Comparison of ENCODE assay signal across 1 cellular context in the genomic region with DNA sequence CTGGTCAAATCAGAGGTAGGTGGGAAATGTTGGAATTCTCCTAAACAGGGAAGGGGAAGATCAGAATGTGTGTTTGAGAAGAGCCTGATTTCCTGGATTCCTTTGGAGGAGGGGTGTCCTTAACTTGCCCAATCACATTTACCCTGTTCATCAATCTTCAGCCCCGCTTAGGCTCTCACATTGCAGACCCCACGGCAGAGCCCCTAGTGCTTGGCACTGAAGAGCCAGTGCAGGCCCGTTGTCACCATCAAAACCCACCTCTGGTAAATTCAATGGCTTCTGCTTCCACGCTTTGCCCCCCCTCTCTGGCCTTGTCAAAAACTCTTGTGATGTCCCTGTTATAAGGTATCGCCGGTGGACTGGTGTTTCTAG.
TF ChIP-seq lines count a peak whose summit lies in the region.

No MANE protein-coding gene starts in this region.

TF ChIP-seq in GM23338, 12 proteins besides CTCF, POLR2A, EP300 and RAD21 (continued from another document):
- TF ChIP-seq, protein P1, sequence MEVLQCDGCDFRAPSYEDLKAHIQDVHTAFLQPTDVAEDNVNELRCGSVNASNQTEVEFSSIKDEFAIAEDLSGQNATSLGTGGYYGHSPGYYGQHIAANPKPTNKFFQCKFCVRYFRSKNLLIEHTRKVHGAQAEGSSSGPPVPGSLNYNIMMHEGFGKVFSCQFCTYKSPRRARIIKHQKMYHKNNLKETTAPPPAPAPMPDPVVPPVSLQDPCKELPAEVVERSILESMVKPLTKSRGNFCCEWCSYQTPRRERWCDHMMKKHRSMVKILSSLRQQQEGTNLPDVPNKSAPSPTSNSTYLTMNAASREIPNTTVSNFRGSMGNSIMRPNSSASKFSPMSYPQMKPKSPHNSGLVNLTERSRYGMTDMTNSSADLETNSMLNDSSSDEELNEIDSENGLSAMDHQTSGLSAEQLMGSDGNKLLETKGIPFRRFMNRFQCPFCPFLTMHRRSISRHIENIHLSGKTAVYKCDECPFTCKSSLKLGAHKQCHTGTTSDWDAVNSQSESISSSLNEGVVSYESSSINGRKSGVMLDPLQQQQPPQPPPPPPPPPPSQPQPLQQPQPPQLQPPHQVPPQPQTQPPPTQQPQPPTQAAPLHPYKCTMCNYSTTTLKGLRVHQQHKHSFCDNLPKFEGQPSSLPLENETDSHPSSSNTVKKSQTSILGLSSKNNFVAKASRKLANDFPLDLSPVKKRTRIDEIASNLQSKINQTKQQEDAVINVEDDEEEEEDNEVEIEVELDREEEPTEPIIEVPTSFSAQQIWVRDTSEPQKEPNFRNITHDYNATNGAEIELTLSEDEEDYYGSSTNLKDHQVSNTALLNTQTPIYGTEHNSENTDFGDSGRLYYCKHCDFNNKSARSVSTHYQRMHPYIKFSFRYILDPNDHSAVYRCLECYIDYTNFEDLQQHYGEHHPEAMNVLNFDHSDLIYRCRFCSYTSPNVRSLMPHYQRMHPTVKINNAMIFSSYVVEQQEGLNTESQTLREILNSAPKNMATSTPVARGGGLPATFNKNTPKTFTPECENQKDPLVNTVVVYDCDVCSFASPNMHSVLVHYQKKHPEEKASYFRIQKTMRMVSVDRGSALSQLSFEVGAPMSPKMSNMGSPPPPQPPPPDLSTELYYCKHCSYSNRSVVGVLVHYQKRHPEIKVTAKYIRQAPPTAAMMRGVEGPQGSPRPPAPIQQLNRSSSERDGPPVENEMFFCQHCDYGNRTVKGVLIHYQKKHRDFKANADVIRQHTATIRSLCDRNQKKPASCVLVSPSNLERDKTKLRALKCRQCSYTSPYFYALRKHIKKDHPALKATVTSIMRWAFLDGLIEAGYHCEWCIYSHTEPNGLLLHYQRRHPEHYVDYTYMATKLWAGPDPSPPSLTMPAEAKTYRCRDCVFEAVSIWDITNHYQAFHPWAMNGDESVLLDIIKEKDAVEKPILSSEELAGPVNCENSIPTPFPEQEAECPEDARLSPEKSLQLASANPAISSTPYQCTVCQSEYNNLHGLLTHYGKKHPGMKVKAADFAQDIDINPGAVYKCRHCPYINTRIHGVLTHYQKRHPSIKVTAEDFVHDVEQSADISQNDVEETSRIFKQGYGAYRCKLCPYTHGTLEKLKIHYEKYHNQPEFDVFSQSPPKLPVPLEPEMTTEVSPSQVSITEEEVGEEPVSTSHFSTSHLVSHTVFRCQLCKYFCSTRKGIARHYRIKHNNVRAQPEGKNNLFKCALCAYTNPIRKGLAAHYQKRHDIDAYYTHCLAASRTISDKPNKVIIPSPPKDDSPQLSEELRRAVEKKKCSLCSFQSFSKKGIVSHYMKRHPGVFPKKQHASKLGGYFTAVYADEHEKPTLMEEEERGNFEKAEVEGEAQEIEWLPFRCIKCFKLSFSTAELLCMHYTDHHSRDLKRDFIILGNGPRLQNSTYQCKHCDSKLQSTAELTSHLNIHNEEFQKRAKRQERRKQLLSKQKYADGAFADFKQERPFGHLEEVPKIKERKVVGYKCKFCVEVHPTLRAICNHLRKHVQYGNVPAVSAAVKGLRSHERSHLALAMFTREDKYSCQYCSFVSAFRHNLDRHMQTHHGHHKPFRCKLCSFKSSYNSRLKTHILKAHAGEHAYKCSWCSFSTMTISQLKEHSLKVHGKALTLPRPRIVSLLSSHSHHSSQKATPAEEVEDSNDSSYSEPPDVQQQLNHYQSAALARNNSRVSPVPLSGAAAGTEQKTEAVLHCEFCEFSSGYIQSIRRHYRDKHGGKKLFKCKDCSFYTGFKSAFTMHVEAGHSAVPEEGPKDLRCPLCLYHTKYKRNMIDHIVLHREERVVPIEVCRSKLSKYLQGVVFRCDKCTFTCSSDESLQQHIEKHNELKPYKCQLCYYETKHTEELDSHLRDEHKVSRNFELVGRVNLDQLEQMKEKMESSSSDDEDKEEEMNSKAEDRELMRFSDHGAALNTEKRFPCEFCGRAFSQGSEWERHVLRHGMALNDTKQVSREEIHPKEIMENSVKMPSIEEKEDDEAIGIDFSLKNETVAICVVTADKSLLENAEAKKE (CRISPR knock-in tag; IDR thresholded peaks at IDR 0.05): no peak
- no peak for TF ChIP-seq CREB1 (CRISPR knock-in tag; IDR thresholded peaks at IDR 0.05; ENCODE audit: low read depth)
- TF ChIP-seq POLR2AphosphoS5 (IDR thresholded peaks at IDR 0.05; ENCODE audit: low read depth): no peak
- no peak for TF ChIP-seq ZNF114 (CRISPR knock-in tag; IDR thresholded peaks at IDR 0.05)
- no peak for TF ChIP-seq ZNF331 (CRISPR knock-in tag; IDR thresholded peaks at IDR 0.05; ENCODE audit: low read depth)
- no peak for TF ChIP-seq JUNB (IDR thresholded peaks at IDR 0.05; ENCODE audit: unreplicated experiment)
- TF ChIP-seq NANOG (IDR thresholded peaks at IDR 0.05; ENCODE audit: borderline replicate concordance): no peak
